In genomic region chr18:34809697-34810096, GRCh38 we compare ENCODE assay signal across 8 cellular contexts.
DNase-seq lines count a peak whose midpoint lies in the region; ATAC-seq, FAIRE-seq and TF ChIP-seq lines count a peak whose summit lies in the region.

No MANE protein-coding gene starts in this region.

- intact Hi-C loops in heart right ventricle (cut with DNase I): loop anchor here in 1 of 10 donors (10.0 kb wide), 1 partner anchor 685 kb away; no protein-coding TSS in a partner anchor
- intact Hi-C loops in naive thymus-derived CD4-positive, alpha-beta T cell (cut with micrococcal nuclease): no loop called here

- H3K9me3 Mint-ChIP-seq in naive thymus-derived CD4-positive, alpha-beta T cell: peaks cover 0 to 1% (median 0%) of the 10 kb centered on the region in 11 donors

- DNase-seq in AG04450 (ENCODE audit: low read depth, low spot score): no peak
- no peak for DNase-seq in GM19239 (ENCODE audit: insufficient read length, low spot score)
- peak; percentile 43 to 61 for DNase-seq in SJCRH30
- DNase-seq in heart right ventricle: peak; percentile 29 to 41
- DNase-seq in suprapubic skin (ENCODE audit: low spot score in 2 of 2): peak in 1 of 2 donors; percentile 83
- DNase-seq in naive thymus-derived CD4-positive, alpha-beta T cell: no peak
- no peak for DNase-seq in middle frontal gyrus (ENCODE audit: extremely low spot score, low spot score)

- H3K36me3 ChIP-seq in SJCRH30 (no peaks in the 10 kb centered on the region), heart right ventricle (peaks cover 0 to 26% (median 11%) of the 10 kb centered on the region in 9 donors), suprapubic skin (no peaks in the 10 kb centered on the region)
- H3K36me3 ChIP-seq in naive thymus-derived CD4-positive, alpha-beta T cell (ENCODE audit: control insufficient read depth in 2 of 3, insufficient read depth in 3 of 3, low read length in 3 of 3): no peaks in the 10 kb centered on the region

- H3K4me3 Mint-ChIP-seq in naive thymus-derived CD4-positive, alpha-beta T cell: no peak overlapping the region

- H3K27ac Mint-ChIP-seq in naive thymus-derived CD4-positive, alpha-beta T cell: no peak overlapping the region

- H3K27me3 Mint-ChIP-seq in naive thymus-derived CD4-positive, alpha-beta T cell: peaks cover 0 to 17% (median 7%) of the 10 kb centered on the region in 5 donors

- no peak for TF ChIP-seq EP300 in suprapubic skin (IDR thresholded peaks at IDR 0.05)

- no peaks in the 10 kb centered on the region for H3K4me1 Mint-ChIP-seq in naive thymus-derived CD4-positive, alpha-beta T cell

- WGBS in heart right ventricle, 2 donors: 50 to 54% methylated on average over 3 of the region's 3 CpGs
- WGBS in suprapubic skin: 47% methylated on average over 3 of the region's 3 CpGs

- TF ChIP-seq POLR2A in suprapubic skin (IDR thresholded peaks at IDR 0.05): no peak

- FAIRE-seq in GM19239 (lab: Jason Lieb, UNC): peak; percentile 33

- peak; percentile 44 for TF ChIP-seq CTCF in AG04450 (IDR thresholded peaks at IDR 0.05; ENCODE audit: low read depth, low read length)
- TF ChIP-seq CTCF in heart right ventricle (IDR thresholded peaks at IDR 0.05): peak; percentile 17 to 58 (median 47)
- TF ChIP-seq CTCF in suprapubic skin (IDR thresholded peaks at IDR 0.05): peak; percentile 16 to 29

- POLR2A ChIA-PET in AG04450 (lab: Yijun Ruan, JAX): no interaction called here
- POLR2A ChIA-PET in naive thymus-derived CD4-positive, alpha-beta T cell (lab: Charles Lee): no interaction called here

- H3K9me3 ChIP-seq in AG04450 (ENCODE audit: control insufficient read depth, insufficient read depth, low read length) (no peaks in the 10 kb centered on the region), SJCRH30 (replicated peaks) (no peaks in the 10 kb centered on the region), heart right ventricle (no peaks in the 10 kb centered on the region), suprapubic skin (no peaks in the 10 kb centered on the region)
- H3K9me3 ChIP-seq in naive thymus-derived CD4-positive, alpha-beta T cell (ENCODE audit: control insufficient read depth in 2 of 3, low read length in 3 of 3): no peaks in the 10 kb centered on the region

- no peaks in the 10 kb centered on the region for H3K4me1 ChIP-seq in SJCRH30
- H3K4me1 ChIP-seq in heart right ventricle: peaks cover 0 to 23% (median 6%) of the 10 kb centered on the region in 9 donors
- H3K4me1 ChIP-seq in suprapubic skin: peaks cover 15% of the 10 kb centered on the region
- no peaks in the 10 kb centered on the region for H3K4me1 ChIP-seq in naive thymus-derived CD4-positive, alpha-beta T cell (ENCODE audit: control insufficient read depth in 2 of 2, insufficient read depth in 2 of 2, low read length in 2 of 2)

- no peaks in the 10 kb centered on the region for H3K36me3 Mint-ChIP-seq in naive thymus-derived CD4-positive, alpha-beta T cell

- H3K27ac ChIP-seq in AG04450 (ENCODE audit: low read depth, low read length) (no peak overlapping the region), SJCRH30 (no peak overlapping the region), heart right ventricle (no peak overlapping the region), suprapubic skin (peak overlapping the region; percentile 56)
- H3K27ac ChIP-seq in naive thymus-derived CD4-positive, alpha-beta T cell (ENCODE audit: low read depth, low read length): no peak overlapping the region

- CTCF ChIA-PET in AG04450 (lab: Charles Lee): interaction anchor here (0.6 to 3.0 kb wide), 14 partner anchors 9 to 687 kb away, joined by 3 to 20 read pairs (median 4); no protein-coding TSS in a partner anchor
- CTCF ChIA-PET in naive thymus-derived CD4-positive, alpha-beta T cell (lab: Charles Lee): no interaction called here

- H3K27me3 ChIP-seq in AG04450 (ENCODE audit: control insufficient read depth, insufficient read depth, low read length) (no peaks in the 10 kb centered on the region), SJCRH30 (no peaks in the 10 kb centered on the region), heart right ventricle (no peaks in the 10 kb centered on the region), suprapubic skin (no peaks in the 10 kb centered on the region)
- H3K27me3 ChIP-seq in naive thymus-derived CD4-positive, alpha-beta T cell (ENCODE audit: control insufficient read depth in 2 of 2, insufficient read depth in 2 of 2, low read length in 2 of 2): no peaks in the 10 kb centered on the region

- peak in 5 of 8 donors; percentile 34 to 70 (median 51) for ATAC-seq in heart right ventricle
- no peak for ATAC-seq in naive thymus-derived CD4-positive, alpha-beta T cell
- no peak for ATAC-seq in GM18870 (IDR thresholded peaks at IDR 0.05; ENCODE audit: unreplicated experiment)

- H3K4me3 ChIP-seq in AG04450 (ENCODE audit: low read depth, low read length) (no peak overlapping the region), SJCRH30 (no peak overlapping the region), heart right ventricle (no peak overlapping the region), suprapubic skin (no peak overlapping the region)
- H3K4me3 ChIP-seq in naive thymus-derived CD4-positive, alpha-beta T cell (ENCODE audit: low read length): no peak overlapping the region

Comparison
In these comparisons a context has a peak if more than half of its experiments do, and no peak if none do; other contexts are left out.
1. DNase-seq: peak in SJCRH30 (2 of 2) and heart right ventricle (2 of 2); none in AG04450 (single experiment), GM19239 (single experiment), naive thymus-derived CD4-positive, alpha-beta T cell (0 of 9) and middle frontal gyrus (single experiment).
2. ATAC-seq: peak in heart right ventricle (5 of 8); none in naive thymus-derived CD4-positive, alpha-beta T cell (single experiment) and GM18870 (single experiment).
3. Peak in every context shown above with its lines, with median percentiles within 50 percentile points of each other: CTCF ChIP-seq.